ENCODE assay signal across 22 cellular contexts in the genomic region with DNA sequence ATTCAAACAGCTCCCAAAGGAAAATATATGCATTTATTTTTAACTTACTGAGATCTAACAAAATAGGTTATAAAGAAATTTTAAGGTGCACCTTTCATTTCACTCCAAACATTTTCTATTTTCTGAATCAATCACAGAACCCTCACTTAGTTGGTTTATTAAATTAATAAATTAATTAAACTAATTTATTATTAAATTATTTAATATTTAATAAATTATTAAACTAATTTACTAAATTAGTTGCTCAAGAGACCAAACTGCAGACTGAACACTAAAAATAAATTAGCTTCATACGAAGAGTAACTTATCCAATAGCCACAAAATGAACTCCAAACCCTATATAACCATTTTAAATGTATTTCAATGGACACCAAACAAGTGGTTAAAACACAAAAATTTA.
DNase-seq lines count a peak whose midpoint lies in the region; ATAC-seq, FAIRE-seq and TF ChIP-seq lines count a peak whose summit lies in the region.
"Had no signal": no experiment of that assay in that cellular context is flagged by ENCODE, and none has a peak within 500 bp of the region (broad histone marks: within the 10 kb centered on the region; RNA-seq: fewer than 3 reads in every experiment).

No MANE protein-coding gene starts in this region.

- 93 to 94% methylated on average over 1 of the region's 1 CpG for WGBS in pancreas, 2 donors
- 90% methylated on average over 1 of the region's 1 CpG for WGBS in suprapubic skin

- TF ChIP-seq EP300 in suprapubic skin (IDR thresholded peaks at IDR 0.05), result no peak

- ATAC-seq in pancreas, result no peak
- ATAC-seq in HG02970 (IDR thresholded peaks at IDR 0.05; ENCODE audit: low FRiP score, unreplicated experiment), result no peak
- ATAC-seq: CD8-positive, alpha-beta T cell; GM12878 had no signal

- no peak for TF ChIP-seq CTCF in pancreas (IDR thresholded peaks at IDR 0.05)
- TF ChIP-seq CTCF in suprapubic skin (IDR thresholded peaks at IDR 0.05), result no peak

- no peaks in the 10 kb centered on the region for H3K27me3 ChIP-seq in pancreas
- H3K27me3 ChIP-seq in suprapubic skin, result no peaks in the 10 kb centered on the region
- H3K27me3 ChIP-seq: BLaER1 had no signal

- no peaks in the 10 kb centered on the region for H3K9me3 Mint-ChIP-seq in T-helper 2 cell treated with Interferon-gamma antibody and Interleukin-4, amounts not matched to agents 5 μg/mL and 100 μg/mL, for 36 hours
- H3K9me3 Mint-ChIP-seq in activated CD4-positive, alpha-beta T cell treated with anti-CD3 and anti-CD28 coated beads, Interleukin-2, amount 10 ng/mL, durations not matched to agents 24 days and 14 days, result no peaks in the 10 kb centered on the region
- H3K9me3 Mint-ChIP-seq: CD4-positive, CD25-positive, alpha-beta regulatory T cell; CD8-positive, alpha-beta T cell had no signal

- no peak for TF ChIP-seq POLR2A in suprapubic skin (IDR thresholded peaks at IDR 0.05)

- intact Hi-C loops in pancreas (cut with DNase I), result no loop called here
- intact Hi-C loops in activated CD4-positive, alpha-beta T cell treated with anti-CD3 and anti-CD28 coated beads, Interleukin-2, amount 10 ng/mL, durations not matched to agents 24 days and 14 days (cut with micrococcal nuclease), result no loop called here

- peaks cover 29% of the 10 kb centered on the region for H3K36me3 Mint-ChIP-seq in T-helper 2 cell treated with Interferon-gamma antibody and Interleukin-4, amounts not matched to agents 5 μg/mL and 100 μg/mL, for 36 hours (ENCODE audit: low read depth)
- H3K36me3 Mint-ChIP-seq in activated CD4-positive, alpha-beta T cell treated with anti-CD3 and anti-CD28 coated beads, Interleukin-2, amount 10 ng/mL, durations not matched to agents 24 days and 14 days (ENCODE audit: low read depth), result peaks cover 24% of the 10 kb centered on the region

- peaks cover 2% of the 10 kb centered on the region for H3K4me1 Mint-ChIP-seq in T-helper 2 cell treated with Interferon-gamma antibody and Interleukin-4, amounts not matched to agents 5 μg/mL and 100 μg/mL, for 36 hours (ENCODE audit: low read depth)
- no peaks in the 10 kb centered on the region for H3K4me1 Mint-ChIP-seq in activated CD4-positive, alpha-beta T cell treated with anti-CD3 and anti-CD28 coated beads, Interleukin-2, amount 10 ng/mL, durations not matched to agents 24 days and 14 days

- H3K27ac ChIP-seq in pancreas, result no peak overlapping the region
- no peak overlapping the region for H3K27ac ChIP-seq in suprapubic skin
- H3K27ac ChIP-seq: BLaER1, C4-2B, GM23248 had no signal

- H3K27ac Mint-ChIP-seq in T-helper 2 cell treated with Interferon-gamma antibody and Interleukin-4, amounts not matched to agents 5 μg/mL and 100 μg/mL, for 36 hours, result no peak overlapping the region
- H3K27ac Mint-ChIP-seq in activated CD4-positive, alpha-beta T cell treated with anti-CD3 and anti-CD28 coated beads, Interleukin-2, amount 10 ng/mL, durations not matched to agents 24 days and 14 days, result no peak overlapping the region
- H3K27ac Mint-ChIP-seq: CD4-positive, CD25-positive, alpha-beta regulatory T cell; CD8-positive, alpha-beta T cell had no signal

- DNase-seq in frontal cortex (ENCODE audit: low spot score in 2 of 2), result no peak
- no peak for DNase-seq in pancreas
- no peak for DNase-seq in suprapubic skin (ENCODE audit: low spot score in 2 of 2)
- no peak for DNase-seq in T-helper 2 cell treated with Interferon-gamma antibody and Interleukin-4, amounts not matched to agents 5 μg/mL and 100 μg/mL, for 36 hours (ENCODE audit: low spot score)
- no peak for DNase-seq in activated CD4-positive, alpha-beta T cell treated with anti-CD3 and anti-CD28 coated beads, Interleukin-2, amount 10 ng/mL, durations not matched to agents 24 days and 14 days
- DNase-seq: 8988T; Caco-2; CD4-positive, CD25-positive, alpha-beta regulatory T cell; CD8-positive, alpha-beta T cell; DMS153; DND-41; GDM1; GM23248; H7; HCEC 1CT had no signal

- no peaks in the 10 kb centered on the region for H3K36me3 ChIP-seq in pancreas
- peaks cover 27% of the 10 kb centered on the region for H3K36me3 ChIP-seq in suprapubic skin

- H3K4me3 Mint-ChIP-seq in T-helper 2 cell treated with Interferon-gamma antibody and Interleukin-4, amounts not matched to agents 5 μg/mL and 100 μg/mL, for 36 hours, result no peak overlapping the region
- no peak overlapping the region for H3K4me3 Mint-ChIP-seq in activated CD4-positive, alpha-beta T cell treated with anti-CD3 and anti-CD28 coated beads, Interleukin-2, amount 10 ng/mL, durations not matched to agents 24 days and 14 days
- H3K4me3 Mint-ChIP-seq: CD4-positive, CD25-positive, alpha-beta regulatory T cell; CD8-positive, alpha-beta T cell had no signal

- no peaks in the 10 kb centered on the region for H3K4me1 ChIP-seq in pancreas
- H3K4me1 ChIP-seq in suprapubic skin, result no peaks in the 10 kb centered on the region
- H3K4me1 ChIP-seq: Caco-2 had no signal

- H3K9me3 ChIP-seq in pancreas (no peaks in the 10 kb centered on the region), suprapubic skin (no peaks in the 10 kb centered on the region)
- H3K9me3 ChIP-seq: BLaER1, Caco-2 had no signal

- H3K27me3 Mint-ChIP-seq in T-helper 2 cell treated with Interferon-gamma antibody and Interleukin-4, amounts not matched to agents 5 μg/mL and 100 μg/mL, for 36 hours (ENCODE audit: low read depth), result no peaks in the 10 kb centered on the region
- no peaks in the 10 kb centered on the region for H3K27me3 Mint-ChIP-seq in activated CD4-positive, alpha-beta T cell treated with anti-CD3 and anti-CD28 coated beads, Interleukin-2, amount 10 ng/mL, durations not matched to agents 24 days and 14 days
- H3K27me3 Mint-ChIP-seq: CD4-positive, CD25-positive, alpha-beta regulatory T cell had no signal

- H3K4me3 ChIP-seq in pancreas, result no peak overlapping the region
- no peak overlapping the region for H3K4me3 ChIP-seq in suprapubic skin
- H3K4me3 ChIP-seq: BLaER1, GM12878, GM23248 had no signal

- FAIRE-seq in G401.6 (lab: Jason Lieb, UNC) (peak; percentile 81), TTC549 (lab: Jason Lieb, UNC) (peak; percentile 28), frontal cortex (lab: Jason Lieb, UNC) (peak; percentile 37), pancreas (lab: Jason Lieb, UNC) (peak; percentile 41)
- FAIRE-seq: GM12878, H1 had no signal
